37 cellular contexts compared by ENCODE assay signal in genomic region chr5:38077652-38078051, GRCh38.
"Had no signal": no experiment of that assay in that cellular context is flagged by ENCODE, and none has a peak within 500 bp of the region (broad histone marks: within the 10 kb centered on the region; RNA-seq: fewer than 3 reads in every experiment).

No MANE protein-coding gene starts in this region.

- H3K4me1 ChIP-seq: adrenal gland had no signal

- H3K27me3 Mint-ChIP-seq: activated CD4-positive, alpha-beta T cell treated with anti-CD3 and anti-CD28 coated beads, Interleukin-2, amount 10 ng/mL, durations not matched to agents 24 days and 14 days; activated CD8-positive, alpha-beta T cell treated with anti-CD3 and anti-CD28 coated beads for 36 hours; activated T-helper 17 cell treated with anti-CD3 and anti-CD28 coated beads, Interleukin-2, amount 50 U/mL, for 72 hours had no signal

- DNase-seq: activated CD4-positive, alpha-beta T cell treated with anti-CD3 and anti-CD28 coated beads for 1 hour; activated CD4-positive, alpha-beta T cell treated with anti-CD3 and anti-CD28 coated beads, Interleukin-2, amount 10 ng/mL, durations not matched to agents 24 days and 14 days; activated CD4-positive, alpha-beta T cell treated with anti-CD3 and anti-CD28 coated beads, Interleukin-2, amount 50 U/mL, for 4 hours; activated CD4-positive, CD25-positive, alpha-beta regulatory T cell; activated CD8-positive, alpha-beta T cell treated with anti-CD3 and anti-CD28 coated beads for 36 hours; activated effector memory CD4-positive, alpha-beta T cell treated with anti-CD3 and anti-CD28 coated beads, Interleukin-2, amount 50 U/mL, for 16 hours; activated naive CD4-positive, alpha-beta T cell treated with anti-CD3 and anti-CD28 coated beads for 36 hours; activated T-cell treated with anti-CD3 and anti-CD28 coated beads, Interleukin-2, amount 50 U/mL, for 1 hour; activated T-cell treated with anti-CD3 and anti-CD28 coated beads, Interleukin-2, amount 50 U/mL, for 72 hours; adrenal gland; caudate nucleus; cerebellar nuclear complex; Kasumi-1; KG1; MG63; NCI-H1048; NCI-H1105 treated with DMSO at 0.1 percent for 48 hours; NCI-H1436; NCI-H1694; NCI-H1930; NCI-H2081 treated with DMSO at 0.1 percent for 48 hours; NCI-H446 treated with DMSO at 0.1 percent for 48 hours; NCI-H524; NK-92 treated with Interleukin-12 subunit alpha and Interleukin-12 subunit beta, amount 100 ng/mL, for 24 hours; PC-9; SIG-M5; SW 1271; T-helper 1 cell; T-helper 2 cell; T-helper 9 cell had no signal

- FAIRE-seq: bronchial epithelial cell had no signal

- H3K4me1 Mint-ChIP-seq: activated CD4-positive, alpha-beta T cell treated with anti-CD3 and anti-CD28 coated beads, Interleukin-2, amount 10 ng/mL, durations not matched to agents 24 days and 14 days; activated T-helper 17 cell treated with anti-CD3 and anti-CD28 coated beads, Interleukin-2, amount 50 U/mL, for 72 hours; brain had no signal

- H2AFZ ChIP-seq: PC-9 had no signal

- ATAC-seq: activated CD8-positive, alpha-beta T cell treated with anti-CD3 and anti-CD28 coated beads for 36 hours; activated naive CD4-positive, alpha-beta T cell treated with anti-CD3 and anti-CD28 coated beads, Interleukin-2, amount 50 U/mL, for 72 hours; activated T-cell treated with anti-CD3 and anti-CD28 coated beads, Interleukin-2, amount 50 U/mL, for 72 hours; activated T-helper 17 cell treated with anti-CD3 and anti-CD28 coated beads, Interleukin-2, amount 50 U/mL, for 72 hours; Right ventricle myocardium inferior had no signal

- H3K4me3 ChIP-seq: adrenal gland, MG63, PC-9 had no signal

- H3K4me2 ChIP-seq: PC-9 had no signal

- H3K27ac Mint-ChIP-seq: activated CD4-positive, alpha-beta T cell treated with anti-CD3 and anti-CD28 coated beads, Interleukin-2, amount 10 ng/mL, durations not matched to agents 24 days and 14 days; activated CD8-positive, alpha-beta T cell treated with anti-CD3 and anti-CD28 coated beads for 36 hours; activated naive CD4-positive, alpha-beta T cell treated with anti-CD3 and anti-CD28 coated beads for 36 hours; activated naive CD4-positive, alpha-beta T cell treated with anti-CD3 and anti-CD28 coated beads, Interleukin-2, amount 50 U/mL, for 72 hours; activated T-cell treated with anti-CD3 and anti-CD28 coated beads, Interleukin-2, amount 50 U/mL, for 72 hours; activated T-helper 17 cell treated with anti-CD3 and anti-CD28 coated beads, Interleukin-2, amount 50 U/mL, for 72 hours; brain had no signal

- H3K4me3 Mint-ChIP-seq: activated CD4-positive, alpha-beta T cell treated with anti-CD3 and anti-CD28 coated beads, Interleukin-2, amount 10 ng/mL, durations not matched to agents 24 days and 14 days; activated CD8-positive, alpha-beta T cell treated with anti-CD3 and anti-CD28 coated beads for 36 hours; activated naive CD4-positive, alpha-beta T cell treated with anti-CD3 and anti-CD28 coated beads for 36 hours; activated T-cell treated with anti-CD3 and anti-CD28 coated beads, Interleukin-2, amount 50 U/mL, for 72 hours; activated T-helper 17 cell treated with anti-CD3 and anti-CD28 coated beads, Interleukin-2, amount 50 U/mL, for 72 hours; brain had no signal

- H3K9me3 Mint-ChIP-seq: activated CD4-positive, alpha-beta T cell treated with anti-CD3 and anti-CD28 coated beads, Interleukin-2, amount 10 ng/mL, durations not matched to agents 24 days and 14 days; activated CD8-positive, alpha-beta T cell treated with anti-CD3 and anti-CD28 coated beads for 36 hours; activated naive CD4-positive, alpha-beta T cell treated with anti-CD3 and anti-CD28 coated beads for 36 hours; activated T-helper 17 cell treated with anti-CD3 and anti-CD28 coated beads, Interleukin-2, amount 50 U/mL, for 72 hours had no signal

- H3K27ac ChIP-seq: adrenal gland, PC-9, RWPE1, VCaP had no signal

- H3K36me3 Mint-ChIP-seq: activated naive CD4-positive, alpha-beta T cell treated with anti-CD3 and anti-CD28 coated beads, Interleukin-2, amount 50 U/mL, for 72 hours; brain had no signal

- H3K36me3 ChIP-seq: adrenal gland, MG63 had no signal

- H3K27me3 ChIP-seq: adrenal gland had no signal

- H3K9me3 ChIP-seq: adrenal gland, MG63 had no signal
